1 cellular context compared by ENCODE assay signal in the genomic region with DNA sequence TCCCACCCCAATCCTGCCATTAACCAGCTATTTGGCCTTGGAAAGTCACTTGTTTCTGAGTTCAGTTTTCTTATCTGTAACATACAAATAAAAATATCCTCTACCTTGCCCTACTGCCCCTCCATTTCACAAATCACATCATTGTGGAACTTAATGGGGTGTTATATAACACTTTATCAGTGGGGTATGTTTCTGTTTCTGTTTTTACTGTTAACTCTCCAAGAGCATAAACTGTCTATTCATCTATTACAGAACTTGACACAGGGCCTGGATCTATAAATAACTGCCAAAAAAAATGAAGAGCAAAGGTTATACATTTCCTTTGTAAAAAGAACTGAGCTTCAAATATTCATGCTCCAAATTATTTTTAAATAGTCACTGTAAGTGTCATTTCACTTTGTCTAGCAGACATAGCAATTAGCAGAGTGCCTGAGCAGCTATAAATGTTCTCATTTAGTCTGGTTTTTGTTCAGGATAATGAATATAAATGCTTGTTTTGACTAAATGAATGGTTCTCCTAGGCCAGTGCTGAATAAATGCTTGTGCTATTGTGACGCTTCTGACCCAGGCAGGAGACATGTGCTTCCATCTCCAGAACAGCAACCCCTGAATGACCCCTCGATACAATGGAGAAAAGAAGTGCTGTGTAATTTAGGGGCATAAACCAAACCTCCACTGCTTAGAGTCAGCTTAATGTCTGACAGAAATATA.
TF ChIP-seq lines count a peak whose summit lies in the region.

No MANE protein-coding gene starts in this region.

TF ChIP-seq in HEK293, 187 proteins besides CTCF, POLR2A, EP300 and RAD21 (continued from another document):
- TF ChIP-seq ZNF843 (tag by site-specific recombination; IDR thresholded peaks at IDR 0.05) = peak; percentile 85
